In the genomic region with DNA sequence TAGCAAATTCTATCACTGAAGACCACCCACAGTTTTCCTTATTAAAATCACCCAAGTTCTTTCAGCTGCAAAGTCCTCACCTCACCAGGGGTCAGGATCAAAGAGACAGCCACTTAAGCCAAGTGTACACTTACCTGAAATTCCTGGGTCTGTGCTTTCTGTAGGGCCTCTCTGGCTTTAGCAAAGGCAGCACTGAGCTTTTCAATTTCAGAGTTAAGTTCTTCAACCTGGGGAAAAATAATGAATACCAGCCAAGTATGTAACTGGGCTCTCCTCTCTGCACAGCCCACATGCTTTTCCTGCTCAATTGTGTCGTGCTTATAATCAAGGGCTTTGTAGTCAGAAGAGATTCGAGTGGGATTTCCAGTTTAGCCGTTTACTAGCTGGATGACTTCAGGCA, we compare ENCODE assay signal across 1 cellular context.
TF ChIP-seq lines count a peak whose summit lies in the region.

No MANE protein-coding gene starts in this region.

TF ChIP-seq in K562, 482 proteins besides CTCF, POLR2A, EP300 and RAD21 (continued from another document):
- TF ChIP-seq EWSR1 (IDR thresholded peaks at IDR 0.05; ENCODE audit: borderline replicate concordance, low read depth, partially characterized antibody): no peak
- no peak for TF ChIP-seq ZNF175 (CRISPR knock-in tag; IDR thresholded peaks at IDR 0.05; ENCODE audit: low read depth)
- TF ChIP-seq BACH1 (tag; IDR thresholded peaks at IDR 0.05): no peak
- no peak for TF ChIP-seq POLR2B (IDR thresholded peaks at IDR 0.05; ENCODE audit: low read depth, partially characterized antibody)
- TF ChIP-seq SRSF1 (IDR thresholded peaks at IDR 0.05; ENCODE audit: low read depth, low read length): no peak
